Comparison of ENCODE assay signal across 32 cellular contexts in the genomic region with DNA sequence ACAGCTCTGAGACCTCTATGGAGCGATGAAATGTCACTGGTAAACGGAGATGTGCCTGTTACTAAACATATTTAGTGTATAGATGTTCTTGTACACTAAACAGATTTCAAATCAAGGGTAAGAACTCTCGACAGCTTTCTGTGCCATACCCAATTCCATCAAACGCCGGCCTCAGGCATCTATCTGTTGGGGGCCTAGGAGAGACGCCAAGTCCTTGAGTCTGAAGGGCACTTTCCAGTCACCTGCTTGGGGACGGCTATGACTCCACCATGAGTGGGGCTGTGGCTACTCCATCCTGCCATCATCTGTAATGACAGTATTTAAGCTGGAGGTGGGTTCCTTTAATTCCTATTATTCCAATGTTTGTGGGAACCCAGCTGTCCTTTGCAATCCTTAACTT.
"Had no signal": no experiment of that assay in that cellular context is flagged by ENCODE, and none has a peak within 500 bp of the region (broad histone marks: within the 10 kb centered on the region; RNA-seq: fewer than 3 reads in every experiment).

No MANE protein-coding gene starts in this region.

- H3K36me3 Mint-ChIP-seq: activated naive CD8-positive, alpha-beta T cell treated with anti-CD3 and anti-CD28 coated beads for 36 hours had no signal

- H3K4me2 ChIP-seq: SK-N-SH had no signal

- H3K4me3 ChIP-seq: Peyer's patch, SJSA1 had no signal

- H3K4me1 Mint-ChIP-seq: activated CD4-positive, alpha-beta T cell treated with anti-CD3 and anti-CD28 coated beads for 36 hours; activated CD4-positive, alpha-beta T cell treated with anti-CD3 and anti-CD28 coated beads, Interleukin-2, amount 10 ng/mL, durations not matched to agents 7 days and 5 days; activated naive CD8-positive, alpha-beta T cell treated with anti-CD3 and anti-CD28 coated beads for 36 hours; central memory CD8-positive, alpha-beta T cell had no signal

- H3K27me3 Mint-ChIP-seq: activated CD4-positive, alpha-beta T cell treated with anti-CD3 and anti-CD28 coated beads, Interleukin-2, amount 10 ng/mL, durations not matched to agents 7 days and 5 days had no signal

- H3K4me3 Mint-ChIP-seq: activated CD4-positive, alpha-beta T cell treated with anti-CD3 and anti-CD28 coated beads for 36 hours; activated CD4-positive, alpha-beta T cell treated with anti-CD3 and anti-CD28 coated beads, Interleukin-2, amount 10 ng/mL, durations not matched to agents 7 days and 5 days; activated CD8-positive, alpha-beta T cell treated with anti-CD3 and anti-CD28 coated beads, Interleukin-2, amount 10 ng/mL, durations not matched to agents 7 days and 5 days; activated naive CD8-positive, alpha-beta T cell treated with anti-CD3 and anti-CD28 coated beads for 36 hours; activated T-cell treated with anti-CD3 and anti-CD28 coated beads, Interleukin-2, amount 50 U/mL, for 24 hours; central memory CD8-positive, alpha-beta T cell; T-helper 1 cell treated with Interleukin-12 subunit alpha and Interleukin-12 subunit beta and Interleukin-4 antibody, amounts not matched to agents 30 μg/mL and 1 μg/mL, for 36 hours; T-helper 2 cell treated with Interferon-gamma antibody and Interleukin-4, amounts not matched to agents 5 μg/mL and 100 μg/mL, for 36 hours had no signal

- H3K27ac Mint-ChIP-seq: activated CD4-positive, alpha-beta T cell treated with anti-CD3 and anti-CD28 coated beads for 36 hours; activated CD4-positive, alpha-beta T cell treated with anti-CD3 and anti-CD28 coated beads, Interleukin-2, amount 10 ng/mL, durations not matched to agents 7 days and 5 days; activated CD8-positive, alpha-beta T cell treated with anti-CD3 and anti-CD28 coated beads, Interleukin-2, amount 10 ng/mL, durations not matched to agents 7 days and 5 days; activated naive CD8-positive, alpha-beta T cell treated with anti-CD3 and anti-CD28 coated beads for 36 hours; activated T-cell treated with anti-CD3 and anti-CD28 coated beads, Interleukin-2, amount 50 U/mL, for 24 hours; T-helper 1 cell treated with Interleukin-12 subunit alpha and Interleukin-12 subunit beta and Interleukin-4 antibody, amounts not matched to agents 30 μg/mL and 1 μg/mL, for 36 hours; T-helper 2 cell treated with Interferon-gamma antibody and Interleukin-4, amounts not matched to agents 5 μg/mL and 100 μg/mL, for 36 hours had no signal

- H3K9ac ChIP-seq: SK-N-SH had no signal

- H3K9me3 Mint-ChIP-seq: activated CD4-positive, alpha-beta T cell treated with anti-CD3 and anti-CD28 coated beads, Interleukin-2, amount 10 ng/mL, durations not matched to agents 7 days and 5 days; activated naive CD8-positive, alpha-beta T cell treated with anti-CD3 and anti-CD28 coated beads for 36 hours; activated T-cell treated with anti-CD3 and anti-CD28 coated beads, Interleukin-2, amount 50 U/mL, for 24 hours; central memory CD8-positive, alpha-beta T cell; T-helper 1 cell treated with Interleukin-12 subunit alpha and Interleukin-12 subunit beta and Interleukin-4 antibody, amounts not matched to agents 30 μg/mL and 1 μg/mL, for 36 hours; T-helper 2 cell treated with Interferon-gamma antibody and Interleukin-4, amounts not matched to agents 5 μg/mL and 100 μg/mL, for 36 hours had no signal

- H3K9me3 ChIP-seq: Peyer's patch, SJSA1, SK-N-SH had no signal

- DNase-seq: activated CD4-positive, alpha-beta T cell treated with anti-CD3 and anti-CD28 coated beads for 36 hours; activated CD4-positive, alpha-beta T cell treated with anti-CD3 and anti-CD28 coated beads, Interleukin-2, amount 10 ng/mL, durations not matched to agents 7 days and 5 days; activated CD4-positive, alpha-beta T cell treated with anti-CD3 and anti-CD28 coated beads, Interleukin-2, amount 50 U/mL, for 48 hours; activated CD8-positive, alpha-beta T cell treated with anti-CD3 and anti-CD28 coated beads, Interleukin-2, amount 10 ng/mL, durations not matched to agents 7 days and 5 days; activated naive CD4-positive, alpha-beta T cell; activated naive CD4-positive, alpha-beta T cell treated with anti-CD3 and anti-CD28 coated beads, Interleukin-2, amount 50 U/mL, for 16 hours; activated naive CD8-positive, alpha-beta T cell treated with anti-CD3 and anti-CD28 coated beads for 36 hours; activated T-cell treated with anti-CD3 and anti-CD28 coated beads, Interleukin-2, amount 50 U/mL, for 24 hours; amniotic stem cell; aorta; brain microvascular endothelial cell; NCI-H1092 treated with DMSO at 0.1 percent for 48 hours; NCI-H1417; NCI-H146; NCI-H187; NCI-H2029 treated with DMSO at 0.1 percent for 48 hours; NCI-H2107; NCI-H2171; NCI-H510A; NCI-H526; NCI-H748 treated with DMSO at 0.1 percent for 48 hours; NK-92 treated with Interleukin-12 subunit alpha and Interleukin-12 subunit beta, amount 100 ng/mL, for 24 hours; PC-3; RPMI8226; SHP77 treated with DMSO at 0.1 percent for 48 hours; SK-N-SH had no signal

- H3K27me3 ChIP-seq: brain microvascular endothelial cell, Peyer's patch, SJSA1 had no signal

- FAIRE-seq: TTC549 had no signal

- H3K4me1 ChIP-seq: Peyer's patch, SJSA1 had no signal

- H3K27ac ChIP-seq: brain microvascular endothelial cell, Peyer's patch, SJSA1 had no signal
